Comparison of ENCODE assay signal across 10 cellular contexts in the genomic region with DNA sequence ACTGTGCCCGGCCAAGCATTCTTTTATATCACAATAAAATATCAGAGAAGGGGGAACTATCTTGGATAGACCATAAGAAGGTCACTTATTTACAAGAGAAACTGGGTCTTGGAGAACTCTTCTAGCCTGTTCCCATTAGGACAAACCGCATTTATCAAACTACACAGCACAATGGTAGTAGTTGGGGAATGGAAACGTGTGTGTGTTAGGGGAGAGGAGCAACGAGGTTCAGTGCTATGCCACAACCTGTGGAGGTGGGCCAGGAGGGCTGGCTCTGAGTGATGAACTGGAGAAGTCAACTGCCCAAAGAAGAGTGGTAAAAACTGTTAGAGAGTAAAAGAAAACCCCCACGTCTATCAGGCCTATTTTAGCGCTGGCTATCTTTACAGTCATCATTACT. TPM values are rescaled to one million over a fixed set of nuclear protein-coding genes. Genes with fewer than 3 reads are reported as not detected.
DNase-seq lines count a peak whose midpoint lies in the region; ATAC-seq and TF ChIP-seq lines count a peak whose summit lies in the region.
"Had no signal": no experiment of that assay in that cellular context is flagged by ENCODE, and none has a peak within 500 bp of the region (broad histone marks: within the 10 kb centered on the region; RNA-seq: fewer than 3 reads in every experiment).

No MANE protein-coding gene starts in this region.

- H3K14ac ChIP-seq in mesenchymal stem cell (ENCODE audit: low read length in 2 of 2): no peak overlapping the region

- H3K4me2 ChIP-seq in BLaER1: peak overlapping the region; percentile 95
- peak overlapping the region; percentile 91 for H3K4me2 ChIP-seq in GM23338
- H3K4me2 ChIP-seq in mesenchymal stem cell (ENCODE audit: low read length, poor library complexity, severe bottlenecking): peak overlapping the region; percentile 10

- peak overlapping the region; percentile 62 for H3K4me3 Mint-ChIP-seq in GM23338
- peak overlapping the region; percentile 62 for H3K4me3 Mint-ChIP-seq in activated CD4-positive, alpha-beta memory T cell treated with anti-CD3 and anti-CD28 coated beads for 36 hours

- no peaks in the 10 kb centered on the region for H3K9me2 ChIP-seq in GM23338 (ENCODE audit: insufficient read depth)

- no peak overlapping the region for H3K27ac Mint-ChIP-seq in GM23338
- H3K27ac Mint-ChIP-seq in activated CD4-positive, alpha-beta memory T cell treated with anti-CD3 and anti-CD28 coated beads for 36 hours: no peak overlapping the region

- no peak overlapping the region for H3K4ac ChIP-seq in mesenchymal stem cell (ENCODE audit: low read depth in 1 of 2, low read length in 2 of 2)

- H2AFZ ChIP-seq in GM23338 (no peak overlapping the region), mesenchymal stem cell (ENCODE audit: low read depth, low read length) (no peak overlapping the region)

- H4K8ac ChIP-seq in mesenchymal stem cell (ENCODE audit: low read length): no peak overlapping the region

- H3K27ac ChIP-seq in BLaER1: no peak overlapping the region
- H3K27ac ChIP-seq in GM23338 (ENCODE audit: low read depth): no peak overlapping the region
- H3K27ac ChIP-seq in mesenchymal stem cell (ENCODE audit: low read length, poor library complexity, severe bottlenecking): no peak overlapping the region
- no peak overlapping the region for H3K27ac ChIP-seq in gastrocnemius medialis

- no peak overlapping the region for H2BK120ac ChIP-seq in mesenchymal stem cell (ENCODE audit: low read depth, low read length)

- in situ Hi-C loops in gastrocnemius medialis (cut with MboI; ENCODE audit: low sequenced_read_pairs in 4 of 4): no loop called here

- H4K91ac ChIP-seq in mesenchymal stem cell (ENCODE audit: low read length): no peak overlapping the region

- H3K36me3 Mint-ChIP-seq in GM23338 (ENCODE audit: low read depth): peaks cover 32% of the 10 kb centered on the region; the same call in 2 of the 3 replicates
- peaks cover 14% of the 10 kb centered on the region for H3K36me3 Mint-ChIP-seq in activated CD4-positive, alpha-beta memory T cell treated with anti-CD3 and anti-CD28 coated beads for 36 hours

- H3K27me3 Mint-ChIP-seq in GM23338 (ENCODE audit: insufficient read depth, low read depth, poor library complexity): peaks cover 9% of the 10 kb centered on the region
- no peaks in the 10 kb centered on the region for H3K27me3 Mint-ChIP-seq in activated CD4-positive, alpha-beta memory T cell treated with anti-CD3 and anti-CD28 coated beads for 36 hours

- DNase-seq in GM23338 (ENCODE audit: low spot score) (no peak), mesenchymal stem cell (no peak), NCI-H748 (lab: John Stamatoyannopoulos, UW; ENCODE audit: unreplicated experiment) (no peak), omental fat pad (ENCODE audit: low spot score) (no peak), gastrocnemius medialis (no peak)
- DNase-seq in activated CD4-positive, alpha-beta memory T cell treated with anti-CD3 and anti-CD28 coated beads for 36 hours: no peak
- DNase-seq: NCI-H446 had no signal

- no peak overlapping the region for H2BK15ac ChIP-seq in mesenchymal stem cell (ENCODE audit: low read depth, poor library complexity, severe bottlenecking)

- no peak for TF ChIP-seq POLR2A in gastrocnemius medialis (IDR thresholded peaks at IDR 0.05)

- H4K20me1 ChIP-seq in BLaER1: no peaks in the 10 kb centered on the region
- H4K20me1 ChIP-seq in GM23338 (replicated peaks; ENCODE audit: insufficient read depth): 0 out of 2 replicates have a peak, but pooled peaks cover 8% of the 10 kb centered on the region

- no peak overlapping the region for H2AK5ac ChIP-seq in mesenchymal stem cell (ENCODE audit: low read length, severe bottlenecking)

- peak overlapping the region; percentile 85; the same call in 1 of the 2 replicates for H3K4me3 ChIP-seq in BLaER1
- peak overlapping the region; percentile 87 for H3K4me3 ChIP-seq in GM23338
- peak overlapping the region in 1 of 2 experiments; percentile 92 for H3K4me3 ChIP-seq in mesenchymal stem cell (ENCODE audit: insufficient read depth in 1 of 2, low read depth in 1 of 2, low read length in 2 of 2)
- no peak overlapping the region for H3K4me3 ChIP-seq in gastrocnemius medialis

- TF ChIP-seq CTCF in GM23338 (conservative IDR thresholded peaks at IDR 0.05; ENCODE audit: low read depth in 2 of 2) (no peak), omental fat pad (IDR thresholded peaks at IDR 0.05) (no peak), gastrocnemius medialis (IDR thresholded peaks at IDR 0.05 in 4 of 5, conservative IDR thresholded peaks at IDR 0.05 in 1 of 5) (no peak)

- H3K36me3 ChIP-seq in BLaER1 (peaks cover 20% of the 10 kb centered on the region; the same call in 1 of the 2 replicates), GM23338 (ENCODE audit: insufficient read depth) (0 out of 2 replicates have a peak, but pooled peaks cover 7% of the 10 kb centered on the region), mesenchymal stem cell (ENCODE audit: control insufficient read depth in 1 of 2, insufficient read depth in 2 of 2, low read depth in 1 of 2, low read length in 2 of 2) (peaks cover 3 to 35% of the 10 kb centered on the region in 2 experiments), gastrocnemius medialis (no peaks in the 10 kb centered on the region)

- no peak overlapping the region for H3K18ac ChIP-seq in mesenchymal stem cell (ENCODE audit: low read depth in 1 of 2, low read length in 2 of 2)

- H3K9me3 ChIP-seq in BLaER1: no peaks in the 10 kb centered on the region
- H3K9me3 ChIP-seq in mesenchymal stem cell (ENCODE audit: control insufficient read depth, low read length): no peaks in the 10 kb centered on the region
- H3K9me3 ChIP-seq in gastrocnemius medialis: no peaks in the 10 kb centered on the region
- H3K9me3 ChIP-seq: gastroesophageal sphincter had no signal

- peaks cover 17% of the 10 kb centered on the region for H3K79me1 ChIP-seq in mesenchymal stem cell (replicated peaks; ENCODE audit: low read length, poor library complexity, severe bottlenecking)

- H3K23ac ChIP-seq in mesenchymal stem cell (ENCODE audit: low read length in 2 of 2): no peak overlapping the region

- 89% methylated on average over 3 of the region's 6 CpGs for WGBS in mesenchymal stem cell

- H3K9me3 Mint-ChIP-seq in GM23338: no peaks in the 10 kb centered on the region
- no peaks in the 10 kb centered on the region for H3K9me3 Mint-ChIP-seq in activated CD4-positive, alpha-beta memory T cell treated with anti-CD3 and anti-CD28 coated beads for 36 hours

- H2BK5ac ChIP-seq in mesenchymal stem cell (ENCODE audit: low read depth, low read length, poor library complexity, severe bottlenecking): no peak overlapping the region

- intact Hi-C loops in activated CD4-positive, alpha-beta memory T cell treated with anti-CD3 and anti-CD28 coated beads for 36 hours (cut with micrococcal nuclease): loop anchor here (5.0 kb wide), 1 partner anchor 110 kb away; a partner anchor contains a TSS
- intact Hi-C loops in gastrocnemius medialis (cut with DNase I; ENCODE audit: low total_unique reads): no loop called here

- H3K27me3 ChIP-seq in BLaER1 (no peaks in the 10 kb centered on the region), GM23338 (ENCODE audit: insufficient read depth) (0 out of 2 replicates have a peak, but pooled peaks cover 8% of the 10 kb centered on the region), mesenchymal stem cell (ENCODE audit: control insufficient read depth in 1 of 2, insufficient read depth in 1 of 2, low read length in 2 of 2) (no peaks in the 10 kb centered on the region), gastrocnemius medialis (no peaks in the 10 kb centered on the region)
- H3K27me3 ChIP-seq: gastroesophageal sphincter had no signal

- no peak overlapping the region; the same call in 1 of the 2 replicates for H3K9ac ChIP-seq in BLaER1
- H3K9ac ChIP-seq in mesenchymal stem cell (ENCODE audit: low read length): peak overlapping the region; percentile 92

- peaks cover 11% of the 10 kb centered on the region; the same call in 1 of the 2 replicates for H3F3A ChIP-seq in GM23338 (replicated peaks; ENCODE audit: low read depth)

- H3K4me1 Mint-ChIP-seq in GM23338: peaks cover 11% of the 10 kb centered on the region
- H3K4me1 Mint-ChIP-seq in activated CD4-positive, alpha-beta memory T cell treated with anti-CD3 and anti-CD28 coated beads for 36 hours (ENCODE audit: low read depth): peaks cover 21% of the 10 kb centered on the region

- ATAC-seq in GM23338: no peak
- ATAC-seq in omental fat pad (ENCODE audit: low FRiP score): no peak
- no peak for ATAC-seq in gastrocnemius medialis
- ATAC-seq in GM21360 (IDR thresholded peaks at IDR 0.05; ENCODE audit: unreplicated experiment): no peak
- ATAC-seq: gastroesophageal sphincter had no signal

- peaks cover 22% of the 10 kb centered on the region for H3K4me1 ChIP-seq in BLaER1
- peaks cover 14% of the 10 kb centered on the region; the same call in 1 of the 2 replicates for H3K4me1 ChIP-seq in GM23338 (ENCODE audit: insufficient read depth)
- H3K4me1 ChIP-seq in mesenchymal stem cell (ENCODE audit: control insufficient read depth, insufficient read depth, low read depth, low read length): peaks cover 3% of the 10 kb centered on the region
- H3K4me1 ChIP-seq in gastrocnemius medialis: peaks cover 10 to 14% of the 10 kb centered on the region in 2 donors

- no peak overlapping the region for H2BK12ac ChIP-seq in mesenchymal stem cell (ENCODE audit: low read length in 2 of 2)

- peaks cover 24% of the 10 kb centered on the region for H3K79me2 ChIP-seq in GM23338 (replicated peaks; ENCODE audit: insufficient read depth)

- CTCF ChIA-PET in activated CD4-positive, alpha-beta memory T cell treated with anti-CD3 and anti-CD28 coated beads for 36 hours (lab: Charles Lee): interaction anchor here (1.0 kb wide), 1 partner anchor 19 kb away, joined by 6 read pairs; no protein-coding TSS in a partner anchor

- POLR2A ChIA-PET in activated CD4-positive, alpha-beta memory T cell treated with anti-CD3 and anti-CD28 coated beads for 36 hours (lab: Charles Lee): no interaction called here

RNA-seq across cellular contexts. Expression of a gene that starts 1.6 kb away (rescaled TPM):
- 35.2 and 37.4 TPM in 2 replicates for total RNA-seq in GM23338 (2014; rRNA removed; shearing (Covaris generic))
- polyA plus RNA-seq in GM23338 (2016; fragmentation: Nextera tagmentation; extraction: Ambion mirVana): 27.2 and 32.9 TPM in 2 replicates
- total RNA-seq in activated CD4-positive, alpha-beta memory T cell treated with anti-CD3 and anti-CD28 coated beads for 36 hours: 10 to 100 TPM; 38.2 to 39.0 TPM
- polyA plus RNA-seq in mesenchymal stem cell (2013, experiment 1 of 2): 11.2 TPM
- polyA plus RNA-seq in mesenchymal stem cell (2013, experiment 2 of 2): 11.9 TPM
- total RNA-seq in omental fat pad (10 to 100 TPM in 2 of 4 donors, 1 to 10 TPM in 2; 5.0 to 15.3 (median 9.0) TPM), gastrocnemius medialis (1 to 10 TPM; 3.6 to 5.3 (median 4.2) TPM)

RNA-seq across cellular contexts. Expression of a gene that starts 44.1 kb away (rescaled TPM):
- 361 and 362 TPM in 2 replicates for total RNA-seq in GM23338 (2014; rRNA removed; shearing (Covaris generic))
- 1,421 and 1,477 TPM in 2 replicates for polyA plus RNA-seq in GM23338 (2016; fragmentation: Nextera tagmentation; extraction: Ambion mirVana)
- total RNA-seq in activated CD4-positive, alpha-beta memory T cell treated with anti-CD3 and anti-CD28 coated beads for 36 hours: 100 to 1,000 TPM; 270 to 279 TPM
- 84.8 TPM for polyA plus RNA-seq in mesenchymal stem cell (2013, experiment 1 of 2)
- 81.3 TPM for polyA plus RNA-seq in mesenchymal stem cell (2013, experiment 2 of 2)
- total RNA-seq in omental fat pad (100 to 1,000 TPM; 244 to 508 (median 432) TPM), gastrocnemius medialis (100 to 1,000 TPM; 109 to 390 (median 126) TPM)

RNA-seq across cellular contexts. Expression of a gene that starts 45.0 kb away (rescaled TPM):
- 224 and 270 TPM in 2 replicates for total RNA-seq in GM23338 (2014; rRNA removed; shearing (Covaris generic))
- 86.3 and 87.6 TPM in 2 replicates for polyA plus RNA-seq in GM23338 (2016; fragmentation: Nextera tagmentation; extraction: Ambion mirVana)
- 100 to 1,000 TPM; 210 to 214 TPM for total RNA-seq in activated CD4-positive, alpha-beta memory T cell treated with anti-CD3 and anti-CD28 coated beads for 36 hours
- 37.6 TPM for polyA plus RNA-seq in mesenchymal stem cell (2013, experiment 1 of 2)
- 37.6 TPM for polyA plus RNA-seq in mesenchymal stem cell (2013, experiment 2 of 2)
- total RNA-seq in omental fat pad (100 to 1,000 TPM; 102 to 208 (median 127) TPM), gastrocnemius medialis (10 to 100 TPM; 46.3 to 97.5 (median 55.4) TPM)

RNA-seq across cellular contexts. Expression of a gene that starts 54.6 kb away (rescaled TPM):
- total RNA-seq in GM23338 (2014; rRNA removed; shearing (Covaris generic)): 23.3 and 23.8 TPM in 2 replicates
- polyA plus RNA-seq in GM23338 (2016; fragmentation: Nextera tagmentation; extraction: Ambion mirVana): 30.6 and 40.5 TPM in 2 replicates
- 10 to 100 TPM; 32.8 to 34.9 TPM for total RNA-seq in activated CD4-positive, alpha-beta memory T cell treated with anti-CD3 and anti-CD28 coated beads for 36 hours
- 34.0 TPM for polyA plus RNA-seq in mesenchymal stem cell (2013, experiment 1 of 2)
- 33.9 TPM for polyA plus RNA-seq in mesenchymal stem cell (2013, experiment 2 of 2)
- total RNA-seq in omental fat pad (10 to 100 TPM; 24.1 to 57.8 (median 28.3) TPM), gastrocnemius medialis (10 to 100 TPM; 14.8 to 29.4 (median 24.4) TPM)

RNA-seq across cellular contexts. Expression of a gene that starts 55.4 kb away (rescaled TPM):
- 68.2 and 77.9 TPM in 2 replicates for total RNA-seq in GM23338 (2014; rRNA removed; shearing (Covaris generic))
- polyA plus RNA-seq in GM23338 (2016; fragmentation: Nextera tagmentation; extraction: Ambion mirVana): 83.4 and 95.7 TPM in 2 replicates
- total RNA-seq in activated CD4-positive, alpha-beta memory T cell treated with anti-CD3 and anti-CD28 coated beads for 36 hours: 1 to 10 TPM; 3.2 to 4.5 TPM
- 32.0 TPM for polyA plus RNA-seq in mesenchymal stem cell (2013, experiment 1 of 2)
- polyA plus RNA-seq in mesenchymal stem cell (2013, experiment 2 of 2): 30.6 TPM
- total RNA-seq in omental fat pad (100 to 1,000 TPM in 3 of 4 donors, 10 to 100 TPM in 1; 71.4 to 248 (median 151) TPM), gastrocnemius medialis (10 to 100 TPM; 14.5 to 33.1 (median 26.9) TPM)

Comparison
In these comparisons a context has a peak if more than half of its experiments do, and no peak if none do; other contexts are left out.
1. H3K4me2 ChIP-seq: peak in every context shown above with its lines; median percentile 95 in BLaER1; 91 in GM23338; 10 in mesenchymal stem cell.
2. H3K4me3 ChIP-seq: peak in BLaER1 (single experiment) and GM23338 (single experiment); none in gastrocnemius medialis (0 of 4).